In genomic region chr11:81224396-81224795, GRCh38 we compare ENCODE assay signal across 28 cellular contexts.
"Had no signal": no experiment of that assay in that cellular context is flagged by ENCODE, and none has a peak within 500 bp of the region (broad histone marks: within the 10 kb centered on the region; RNA-seq: fewer than 3 reads in every experiment).

No MANE protein-coding gene starts in this region.

- H3K4me3 ChIP-seq: body of pancreas, SJCRH30, SK-N-MC had no signal

- H3K27ac Mint-ChIP-seq: activated CD4-positive, alpha-beta T cell treated with anti-CD3 and anti-CD28 coated beads, Interleukin-2, amount 10 ng/mL, durations not matched to agents 24 days and 14 days; activated CD8-positive, alpha-beta T cell treated with anti-CD3 and anti-CD28 coated beads for 36 hours; activated naive CD4-positive, alpha-beta T cell treated with anti-CD3 and anti-CD28 coated beads, Interleukin-2, amount 50 U/mL, for 24 hours; activated naive CD8-positive, alpha-beta T cell treated with anti-CD3 and anti-CD28 coated beads, Interleukin-2, amount 10 ng/mL, durations not matched to agents 7 days and 5 days; activated T-cell treated with anti-CD3 and anti-CD28 coated beads, Interleukin-2, amount 50 U/mL, for 72 hours; activated T-helper 17 cell treated with anti-CD3 and anti-CD28 coated beads, Interleukin-2, amount 50 U/mL, for 72 hours had no signal

- DNase-seq: activated CD4-positive, alpha-beta T cell treated with anti-CD3 and anti-CD28 coated beads, Interleukin-2, amount 10 ng/mL, durations not matched to agents 24 days and 14 days; activated CD4-positive, alpha-beta T cell treated with anti-CD3 and anti-CD28 coated beads, Interleukin-2, amount 50 U/mL, for 4 hours; activated CD8-positive, alpha-beta T cell treated with anti-CD3 and anti-CD28 coated beads for 36 hours; activated effector memory CD4-positive, alpha-beta T cell treated with anti-CD3 and anti-CD28 coated beads, Interleukin-2, amount 50 U/mL, for 16 hours; activated naive CD4-positive, alpha-beta T cell treated with Interleukin-2 at 50 U/mL for 16 hours; activated naive CD8-positive, alpha-beta T cell treated with anti-CD3 and anti-CD28 coated beads, Interleukin-2, amount 10 ng/mL, durations not matched to agents 7 days and 5 days; activated T-cell treated with anti-CD3 and anti-CD28 coated beads, Interleukin-2, amount 50 U/mL, for 1 hour; activated T-cell treated with anti-CD3 and anti-CD28 coated beads, Interleukin-2, amount 50 U/mL, for 72 hours; body of pancreas; caudate nucleus; cerebellar nuclear complex; NCI-H1048; NCI-H1105 treated with DMSO at 0.1 percent for 48 hours; NCI-H1436; NCI-H1694; NCI-H1930; NCI-H2081 treated with DMSO at 0.1 percent for 48 hours; NCI-H226; NCI-H526; NCI-H748 treated with DMSO at 0.1 percent for 48 hours; NK-92 treated with Interleukin-12 subunit alpha and Interleukin-12 subunit beta, amount 100 ng/mL, for 24 hours; SHP77; SJCRH30; T1000 had no signal

- H3K9me3 Mint-ChIP-seq: activated CD4-positive, alpha-beta T cell treated with anti-CD3 and anti-CD28 coated beads, Interleukin-2, amount 10 ng/mL, durations not matched to agents 24 days and 14 days; activated CD8-positive, alpha-beta T cell treated with anti-CD3 and anti-CD28 coated beads for 36 hours; activated naive CD4-positive, alpha-beta T cell treated with anti-CD3 and anti-CD28 coated beads, Interleukin-2, amount 50 U/mL, for 24 hours had no signal

- H3K27me3 ChIP-seq: body of pancreas, SJCRH30 had no signal

- H3K9ac ChIP-seq: KMS-11 had no signal

- H3K4me1 Mint-ChIP-seq: activated CD4-positive, alpha-beta T cell treated with anti-CD3 and anti-CD28 coated beads, Interleukin-2, amount 10 ng/mL, durations not matched to agents 24 days and 14 days; activated naive CD4-positive, alpha-beta T cell treated with anti-CD3 and anti-CD28 coated beads, Interleukin-2, amount 50 U/mL, for 24 hours; activated naive CD8-positive, alpha-beta T cell treated with anti-CD3 and anti-CD28 coated beads, Interleukin-2, amount 10 ng/mL, durations not matched to agents 7 days and 5 days; activated T-helper 17 cell treated with anti-CD3 and anti-CD28 coated beads, Interleukin-2, amount 50 U/mL, for 72 hours had no signal

- H3K36me3 Mint-ChIP-seq: activated naive CD4-positive, alpha-beta T cell treated with anti-CD3 and anti-CD28 coated beads, Interleukin-2, amount 50 U/mL, for 24 hours; activated naive CD8-positive, alpha-beta T cell treated with anti-CD3 and anti-CD28 coated beads, Interleukin-2, amount 10 ng/mL, durations not matched to agents 7 days and 5 days had no signal

- H3K27ac ChIP-seq: body of pancreas, KMS-11, SJCRH30, SK-N-MC had no signal

- H3K27me3 Mint-ChIP-seq: activated CD4-positive, alpha-beta T cell treated with anti-CD3 and anti-CD28 coated beads, Interleukin-2, amount 10 ng/mL, durations not matched to agents 24 days and 14 days; activated CD8-positive, alpha-beta T cell treated with anti-CD3 and anti-CD28 coated beads for 36 hours; activated naive CD4-positive, alpha-beta T cell treated with anti-CD3 and anti-CD28 coated beads, Interleukin-2, amount 50 U/mL, for 24 hours; activated naive CD8-positive, alpha-beta T cell treated with anti-CD3 and anti-CD28 coated beads, Interleukin-2, amount 10 ng/mL, durations not matched to agents 7 days and 5 days; activated T-helper 17 cell treated with anti-CD3 and anti-CD28 coated beads, Interleukin-2, amount 50 U/mL, for 72 hours had no signal

- H3K4me2 ChIP-seq: KMS-11 had no signal

- ATAC-seq: activated CD8-positive, alpha-beta T cell treated with anti-CD3 and anti-CD28 coated beads for 36 hours; activated T-cell treated with anti-CD3 and anti-CD28 coated beads, Interleukin-2, amount 50 U/mL, for 72 hours; activated T-helper 17 cell treated with anti-CD3 and anti-CD28 coated beads, Interleukin-2, amount 50 U/mL, for 72 hours; body of pancreas had no signal

- H3K4me3 Mint-ChIP-seq: activated CD4-positive, alpha-beta T cell treated with anti-CD3 and anti-CD28 coated beads, Interleukin-2, amount 10 ng/mL, durations not matched to agents 24 days and 14 days; activated CD8-positive, alpha-beta T cell treated with anti-CD3 and anti-CD28 coated beads for 36 hours; activated naive CD4-positive, alpha-beta T cell treated with anti-CD3 and anti-CD28 coated beads, Interleukin-2, amount 50 U/mL, for 24 hours; activated naive CD8-positive, alpha-beta T cell treated with anti-CD3 and anti-CD28 coated beads, Interleukin-2, amount 10 ng/mL, durations not matched to agents 7 days and 5 days; activated T-cell treated with anti-CD3 and anti-CD28 coated beads, Interleukin-2, amount 50 U/mL, for 72 hours; activated T-helper 17 cell treated with anti-CD3 and anti-CD28 coated beads, Interleukin-2, amount 50 U/mL, for 72 hours had no signal

- H3K36me3 ChIP-seq: SJCRH30 had no signal

- H3K9me3 ChIP-seq: body of pancreas, SJCRH30 had no signal

- H3K4me1 ChIP-seq: body of pancreas had no signal
